Comparison of ENCODE assay signal across 8 cellular contexts in the genomic region with DNA sequence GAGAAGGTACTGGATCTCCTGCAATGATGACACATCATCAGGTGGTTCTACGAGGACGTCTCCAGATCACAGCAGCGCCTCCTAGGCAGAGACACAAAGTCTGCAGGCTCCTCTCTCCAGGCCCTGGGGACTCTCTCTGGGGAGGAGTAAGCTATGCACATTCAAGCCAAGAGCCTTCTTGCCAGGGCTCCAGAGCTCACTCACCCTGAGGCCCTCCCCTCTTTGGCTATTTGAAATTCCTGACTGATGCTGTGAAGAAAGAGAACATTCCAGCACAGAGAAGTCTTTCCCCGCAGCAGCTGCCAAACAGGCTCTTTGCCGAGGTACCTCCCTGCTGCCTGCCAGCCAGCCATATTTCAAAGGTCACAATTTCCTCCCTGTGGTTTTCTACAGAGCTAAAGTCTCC.
DNase-seq lines count a peak whose midpoint lies in the region; ATAC-seq and TF ChIP-seq lines count a peak whose summit lies in the region.

No MANE protein-coding gene starts in this region.

- H3K27me3 Mint-ChIP-seq in effector memory CD8-positive, alpha-beta T cell, result peaks cover 6 to 11% of the 10 kb centered on the region in 2 donors

- H3K36me3 ChIP-seq in RWPE2 (ENCODE audit: low read depth), result no peaks in the 10 kb centered on the region
- H3K36me3 ChIP-seq in esophagus muscularis mucosa, result no peaks in the 10 kb centered on the region

- H3K4me3 ChIP-seq in RWPE2 (ENCODE audit: severe bottlenecking) (no peak overlapping the region), esophagus muscularis mucosa (no peak overlapping the region)

- no peak overlapping the region for H3K4me3 Mint-ChIP-seq in effector memory CD8-positive, alpha-beta T cell

- H3K9me3 ChIP-seq in RWPE2 (ENCODE audit: severe bottlenecking) (no peaks in the 10 kb centered on the region), esophagus muscularis mucosa (peaks cover 0 to 6% (median 2%) of the 10 kb centered on the region in 4 donors)

- DNase-seq in EH (ENCODE audit: low read depth), result peak; percentile 91
- no peak for DNase-seq in RWPE2 (ENCODE audit: low spot score)
- peak; percentile 94 for DNase-seq in esophagus muscularis mucosa (ENCODE audit: extremely low spot score)
- peak; percentile 96 for DNase-seq in myocyte (ENCODE audit: low read depth)
- no peak for DNase-seq in LoVo (ENCODE audit: low spot score)
- DNase-seq in NCI-H2081 treated with DMSO at 0.1 percent for 48 hours (lab: John Stamatoyannopoulos, UW), result no peak
- no peak for DNase-seq in effector memory CD8-positive, alpha-beta T cell

- intact Hi-C loops in esophagus muscularis mucosa (cut with DNase I), result loop anchor here (5.0 kb wide), 1 partner anchor 111 kb away; no protein-coding TSS in a partner anchor

- H3K27ac ChIP-seq in RWPE2 (ENCODE audit: poor library complexity, severe bottlenecking) (no peak overlapping the region), esophagus muscularis mucosa (replicated peaks in 1 of 4) (peak overlapping the region; percentile 69 to 83 (median 82))

- peaks cover 4% of the 10 kb centered on the region for H3K36me3 Mint-ChIP-seq in effector memory CD8-positive, alpha-beta T cell (ENCODE audit: insufficient read depth)

- H3K9me3 Mint-ChIP-seq in effector memory CD8-positive, alpha-beta T cell, result no peaks in the 10 kb centered on the region

- H3K4me1 ChIP-seq in RWPE2 (ENCODE audit: insufficient read depth, poor library complexity, severe bottlenecking) (no peaks in the 10 kb centered on the region), esophagus muscularis mucosa (peaks cover 16 to 46% (median 36%) of the 10 kb centered on the region in 4 donors)

- TF ChIP-seq EP300 in esophagus muscularis mucosa (IDR thresholded peaks at IDR 0.05), result no peak

- TF ChIP-seq CTCF in RWPE2 (IDR thresholded peaks at IDR 0.05; ENCODE audit: poor library complexity, severe bottlenecking), result no peak
- TF ChIP-seq CTCF in esophagus muscularis mucosa (IDR thresholded peaks at IDR 0.05), result peak; percentile 46 to 66 (median 59)

- ATAC-seq in RWPE2 (ENCODE audit: low read depth) (peak; percentile 68), HG02588 (IDR thresholded peaks at IDR 0.05; ENCODE audit: unreplicated experiment) (no peak)
- ATAC-seq in effector memory CD8-positive, alpha-beta T cell (replicated peaks), result no peak

- TF ChIP-seq POLR2A in esophagus muscularis mucosa (IDR thresholded peaks at IDR 0.05; ENCODE audit: low read depth), result no peak

- H3K27me3 ChIP-seq in RWPE2 (ENCODE audit: insufficient read depth, poor library complexity, severe bottlenecking), result no peaks in the 10 kb centered on the region
- no peaks in the 10 kb centered on the region for H3K27me3 ChIP-seq in esophagus muscularis mucosa

- H3K27ac Mint-ChIP-seq in effector memory CD8-positive, alpha-beta T cell, result peak overlapping the region in 1 of 2 donors; percentile 27

- WGBS in esophagus muscularis mucosa, result 21% methylated on average over 5 of the region's 5 CpGs

- H3K4me1 Mint-ChIP-seq in effector memory CD8-positive, alpha-beta T cell (ENCODE audit: low read depth in 2 of 2), result peaks cover 15 to 27% of the 10 kb centered on the region in 2 donors

Comparison
In these comparisons a context has a peak if more than half of its experiments do, and no peak if none do; other contexts are left out.
1. DNase-seq: peak in EH (single experiment), esophagus muscularis mucosa (single experiment) and myocyte (single experiment); none in RWPE2 (single experiment), LoVo (single experiment), NCI-H2081 treated with DMSO at 0.1 percent for 48 hours (single experiment) and effector memory CD8-positive, alpha-beta T cell (0 of 3).